Comparison of ENCODE assay signal across 33 cellular contexts in the genomic region with DNA sequence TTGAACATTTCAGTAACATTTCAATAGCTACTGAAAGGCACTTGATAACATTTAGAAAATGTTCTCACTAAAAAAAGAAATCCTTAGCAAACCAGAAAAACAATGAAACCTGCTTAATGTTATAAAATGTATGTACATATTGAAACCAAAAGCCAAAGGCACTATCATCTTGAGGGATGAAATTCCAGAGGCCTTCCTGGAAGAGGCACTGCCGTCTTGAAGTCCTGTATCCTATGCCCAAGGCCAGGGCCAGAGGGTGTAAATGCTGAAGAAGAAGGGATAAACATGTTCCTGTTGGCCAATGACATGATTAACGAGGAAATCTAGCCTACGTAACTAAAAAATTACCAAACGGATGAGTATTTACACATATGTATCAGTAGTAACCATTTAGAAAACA. TPM values are rescaled to one million over a fixed set of nuclear protein-coding genes. Genes with fewer than 3 reads are reported as not detected.
"Had no signal": no experiment of that assay in that cellular context is flagged by ENCODE, and none has a peak within 500 bp of the region (broad histone marks: within the 10 kb centered on the region; RNA-seq: fewer than 3 reads in every experiment).

No MANE protein-coding gene starts in this region.

- H3K27ac ChIP-seq: adrenal gland, ascending aorta, body of pancreas, brain microvascular endothelial cell, breast epithelium, cardiac muscle cell had no signal

- H3K4me1 ChIP-seq: adrenal gland, ascending aorta, breast epithelium had no signal

- H3K27me3 ChIP-seq: adrenal gland, ascending aorta, body of pancreas, brain microvascular endothelial cell, breast epithelium, cardiac muscle cell had no signal

- H3K36me3 ChIP-seq: adrenal gland, ascending aorta, brain microvascular endothelial cell, breast epithelium, cardiac muscle cell had no signal

- H3K9me3 ChIP-seq: adrenal gland, ascending aorta, body of pancreas, breast epithelium had no signal

- ATAC-seq: activated naive CD4-positive, alpha-beta T cell treated with anti-CD3 and anti-CD28 coated beads, Interleukin-2, amount 50 U/mL, for 72 hours; activated naive CD8-positive, alpha-beta T cell treated with anti-CD3 and anti-CD28 coated beads, Interleukin-2, amount 50 U/mL, for 24 hours; activated T-cell treated with anti-CD3 and anti-CD28 coated beads, Interleukin-2, amount 50 U/mL, for 4 hours; activated T-cell treated with anti-CD3 and anti-CD28 coated beads, Interleukin-2, amount 50 U/mL, for 72 hours; activated T-helper 17 cell treated with anti-CD3 and anti-CD28 coated beads, Interleukin-2, amount 50 U/mL, for 72 hours; body of pancreas had no signal

- DNase-seq: activated effector memory CD4-positive, alpha-beta T cell treated with anti-CD3 and anti-CD28 coated beads, Interleukin-2, amount 50 U/mL, for 16 hours; activated effector memory CD4-positive, alpha-beta T cell treated with Interleukin-2 at 50 U/mL for 16 hours; activated gamma-delta T cell; activated gamma-delta T cell treated with Interleukin-2 at 50 U/mL for 16 hours; activated naive CD4-positive, alpha-beta T cell; activated naive CD4-positive, alpha-beta T cell treated with anti-CD3 and anti-CD28 coated beads for 36 hours; activated naive CD4-positive, alpha-beta T cell treated with anti-CD3 and anti-CD28 coated beads, Interleukin-2, amount 10 ng/mL, durations not matched to agents 7 days and 5 days; activated naive CD4-positive, alpha-beta T cell treated with anti-CD3 and anti-CD28 coated beads, Interleukin-2, amount 50 U/mL, for 16 hours; activated naive CD4-positive, alpha-beta T cell treated with Interleukin-2 at 50 U/mL for 16 hours; activated naive CD8-positive, alpha-beta T cell treated with anti-CD3 and anti-CD28 coated beads for 36 hours; activated naive CD8-positive, alpha-beta T cell treated with anti-CD3 and anti-CD28 coated beads, Interleukin-2, amount 10 ng/mL, durations not matched to agents 7 days and 5 days; activated naive CD8-positive, alpha-beta T cell treated with anti-CD3 and anti-CD28 coated beads, Interleukin-2, amount 50 U/mL, for 24 hours; activated T-cell treated with anti-CD3 and anti-CD28 coated beads, Interleukin-2, amount 50 U/mL, for 24 hours; activated T-cell treated with anti-CD3 and anti-CD28 coated beads, Interleukin-2, amount 50 U/mL, for 4 hours; activated T-cell treated with anti-CD3 and anti-CD28 coated beads, Interleukin-2, amount 50 U/mL, for 48 hours; activated T-cell treated with anti-CD3 and anti-CD28 coated beads, Interleukin-2, amount 50 U/mL, for 72 hours; amniotic stem cell; amygdala; anterior cingulate cortex; body of pancreas; brain microvascular endothelial cell; caudate nucleus; central memory CD4-positive, alpha-beta T cell; cerebellar nuclear complex had no signal

- H3K4me3 ChIP-seq: adrenal gland, ascending aorta, body of pancreas, breast epithelium, cardiac muscle cell had no signal

- FAIRE-seq: astrocyte, bronchial epithelial cell had no signal

RNA-seq across cellular contexts. Expression of a gene that starts 57.0 kb away (rescaled TPM):
- total RNA-seq: ascending aorta, body of pancreas, cardiac muscle cell had no signal
- polyA plus RNA-seq: aorta had no signal
